In the genomic region with DNA sequence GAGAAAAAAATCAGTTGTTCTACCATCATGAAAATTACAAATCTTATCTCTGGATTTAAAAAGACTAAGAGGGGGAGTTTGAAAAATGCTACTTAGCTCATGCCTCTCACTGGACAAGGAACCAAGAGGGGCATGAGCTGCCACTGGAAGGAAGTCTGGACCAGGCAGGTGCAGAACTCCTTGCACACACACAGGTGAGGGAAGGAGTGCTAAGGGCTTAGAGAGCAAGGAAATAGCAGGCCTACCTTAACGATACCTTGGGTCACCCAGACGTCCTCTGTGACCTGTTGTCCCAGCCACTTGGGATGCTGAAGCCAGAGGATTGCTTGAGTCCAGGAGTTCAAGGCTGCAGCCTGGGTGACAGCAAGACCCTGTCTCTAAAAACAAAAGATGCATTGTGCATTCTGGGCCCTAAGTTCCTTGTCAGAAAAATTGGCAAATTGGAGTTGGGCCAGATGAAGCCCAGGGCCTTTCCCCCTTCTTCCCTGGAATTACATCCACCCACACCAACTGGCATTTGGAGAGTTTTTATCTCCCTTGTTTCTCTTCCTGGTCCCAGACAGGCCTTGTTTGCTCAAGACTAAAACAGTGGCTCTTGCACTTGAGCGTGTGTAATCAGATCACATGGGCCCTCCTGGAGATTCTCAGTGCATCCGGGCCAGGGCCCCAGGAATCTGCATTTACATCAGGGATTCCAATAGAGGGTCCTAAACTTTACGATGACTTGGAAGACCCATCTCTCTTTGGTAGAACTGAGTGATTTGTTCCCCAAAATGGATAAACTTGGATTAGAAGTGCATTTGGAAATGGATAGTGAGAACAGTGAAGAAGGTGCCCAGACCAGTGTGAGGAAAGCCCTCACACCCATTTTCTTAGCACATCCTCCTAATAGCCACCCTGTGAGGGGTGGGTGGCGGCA, we compare ENCODE assay signal across 8 cellular contexts. TPM values are rescaled to one million over a fixed set of nuclear protein-coding genes. Genes with fewer than 3 reads are reported as not detected.
DNase-seq lines count a peak whose midpoint lies in the region; ATAC-seq, FAIRE-seq and TF ChIP-seq lines count a peak whose summit lies in the region.

No MANE protein-coding gene starts in this region.

- peak overlapping the region; percentile 89 to 98 (median 95) for H3K27ac Mint-ChIP-seq in CD4-positive, CD25-positive, alpha-beta regulatory T cell
- H3K27ac Mint-ChIP-seq in activated naive CD8-positive, alpha-beta T cell treated with anti-CD3 and anti-CD28 coated beads for 36 hours: peak overlapping the region; percentile 100

- H3K4me3 ChIP-seq in CD4-positive, CD25-positive, alpha-beta regulatory T cell (ENCODE audit: low read depth, low read length): peak overlapping the region; percentile 88
- peak overlapping the region; percentile 98 for H3K4me3 ChIP-seq in kidney (ENCODE audit: low read length in 2 of 2)

- no peak for DNase-seq in CD4-positive, CD25-positive, alpha-beta regulatory T cell
- DNase-seq in HS-5 (ENCODE audit: low read depth) (peak; percentile 58), kidney (no peak), substantia nigra (lab: John Stamatoyannopoulos, UW) (peak in 6 of 49 donors; percentile 24 to 73 (median 32)), globus pallidus (ENCODE audit: low spot score) (no peak), NCI-H774 (lab: John Stamatoyannopoulos, UW) (no peak)
- DNase-seq in activated naive CD8-positive, alpha-beta T cell treated with anti-CD3 and anti-CD28 coated beads for 36 hours: no peak

- H3K36me3 Mint-ChIP-seq in CD4-positive, CD25-positive, alpha-beta regulatory T cell: peaks cover 20% of the 10 kb centered on the region
- H3K36me3 Mint-ChIP-seq in activated naive CD8-positive, alpha-beta T cell treated with anti-CD3 and anti-CD28 coated beads for 36 hours: peaks cover 41% of the 10 kb centered on the region

- H3K4me1 Mint-ChIP-seq in CD4-positive, CD25-positive, alpha-beta regulatory T cell: peaks cover 17 to 44% (median 25%) of the 10 kb centered on the region in 4 donors
- H3K4me1 Mint-ChIP-seq in activated naive CD8-positive, alpha-beta T cell treated with anti-CD3 and anti-CD28 coated beads for 36 hours: peaks cover 40% of the 10 kb centered on the region

- H3K36me3 ChIP-seq in CD4-positive, CD25-positive, alpha-beta regulatory T cell (ENCODE audit: control insufficient read depth, insufficient read depth, low read length): peaks cover 7% of the 10 kb centered on the region
- H3K36me3 ChIP-seq in kidney (ENCODE audit: control insufficient read depth in 1 of 2, insufficient read depth in 2 of 2, low read length in 2 of 2): peaks cover 2 to 13% of the 10 kb centered on the region in 2 donors

- FAIRE-seq in kidney (lab: Jason Lieb, UNC): no peak

- no peaks in the 10 kb centered on the region for H3K9me3 Mint-ChIP-seq in CD4-positive, CD25-positive, alpha-beta regulatory T cell
- H3K9me3 Mint-ChIP-seq in activated naive CD8-positive, alpha-beta T cell treated with anti-CD3 and anti-CD28 coated beads for 36 hours: no peaks in the 10 kb centered on the region

- no peaks in the 10 kb centered on the region for H3K9me3 ChIP-seq in CD4-positive, CD25-positive, alpha-beta regulatory T cell (ENCODE audit: control insufficient read depth in 2 of 2, low read length in 2 of 2)
- no peaks in the 10 kb centered on the region for H3K9me3 ChIP-seq in kidney (ENCODE audit: control insufficient read depth in 1 of 2, low read length in 2 of 2)

- intact Hi-C loops in kidney (cut with DNase I): loop anchor here (10.0 kb wide), 1 partner anchor 58 kb away; no protein-coding TSS in a partner anchor

- H3K9ac ChIP-seq in kidney (ENCODE audit: low read length in 2 of 2): no peak overlapping the region

- no peaks in the 10 kb centered on the region for H3K27me3 ChIP-seq in CD4-positive, CD25-positive, alpha-beta regulatory T cell (ENCODE audit: control insufficient read depth, insufficient read depth, low read length)

- no peak for ATAC-seq in CD4-positive, CD25-positive, alpha-beta regulatory T cell (ENCODE audit: low read depth in 2 of 2)
- no peak for ATAC-seq in GM21529 (IDR thresholded peaks at IDR 0.05; ENCODE audit: unreplicated experiment)

- H3K27ac ChIP-seq in CD4-positive, CD25-positive, alpha-beta regulatory T cell (ENCODE audit: insufficient read depth, low read length, poor library complexity, severe bottlenecking): peak overlapping the region; percentile 89
- H3K27ac ChIP-seq in kidney (ENCODE audit: low read depth in 2 of 2, low read length in 2 of 2): peak overlapping the region; percentile 3 to 99
- peak overlapping the region; percentile 100 for H3K27ac ChIP-seq in substantia nigra (ENCODE audit: low read depth, low read length, poor library complexity, severe bottlenecking)

- no peaks in the 10 kb centered on the region for H3K27me3 Mint-ChIP-seq in CD4-positive, CD25-positive, alpha-beta regulatory T cell
- peaks cover 12% of the 10 kb centered on the region for H3K27me3 Mint-ChIP-seq in activated naive CD8-positive, alpha-beta T cell treated with anti-CD3 and anti-CD28 coated beads for 36 hours

- H3K4me3 Mint-ChIP-seq in CD4-positive, CD25-positive, alpha-beta regulatory T cell: peak overlapping the region; percentile 98
- H3K4me3 Mint-ChIP-seq in activated naive CD8-positive, alpha-beta T cell treated with anti-CD3 and anti-CD28 coated beads for 36 hours: peak overlapping the region; percentile 99

- H3K4me1 ChIP-seq in CD4-positive, CD25-positive, alpha-beta regulatory T cell (ENCODE audit: control insufficient read depth, insufficient read depth, low read length, poor library complexity, severe bottlenecking): peaks cover 37% of the 10 kb centered on the region
- peaks cover 8 to 11% of the 10 kb centered on the region in 2 donors for H3K4me1 ChIP-seq in kidney (ENCODE audit: control insufficient read depth in 1 of 2, insufficient read depth in 1 of 2, low read depth in 1 of 2, low read length in 2 of 2)

- no peak for TF ChIP-seq CTCF in kidney (IDR thresholded peaks at IDR 0.05; ENCODE audit: borderline replicate concordance, extremely low read depth, insufficient read depth)

RNA-seq across cellular contexts. Expression of a gene that starts 3.0 kb away (rescaled TPM):
- 403 TPM for total RNA-seq in CD4-positive, CD25-positive, alpha-beta regulatory T cell
- polyA plus RNA-seq in CD4-positive, CD25-positive, alpha-beta regulatory T cell: 100 to 1,000 TPM in 1 of 4 donors, 10 to 100 TPM in 3; 62.1 to 123 (median 76.6) TPM
- total RNA-seq in activated naive CD8-positive, alpha-beta T cell treated with anti-CD3 and anti-CD28 coated beads for 36 hours: 100 to 1,000 TPM; 422 to 424 TPM
- 292 TPM for total RNA-seq in kidney
- 96.9 TPM for polyA plus RNA-seq in kidney (ENCODE audit: insufficient read depth, low read depth, low replicate concordance)
